ENCODE assay signal across 11 cellular contexts in genomic region chr2:64276417-64277095, GRCh38.
A peak's percentile ranks its signal among the peaks of the same experiment; 100 is the strongest.
DNase-seq lines count a peak whose midpoint lies in the region; ATAC-seq and TF ChIP-seq lines count a peak whose summit lies in the region.
"Had no signal": no experiment of that assay in that cellular context is flagged by ENCODE, and none has a peak within 500 bp of the region (broad histone marks: within the 10 kb centered on the region; RNA-seq: fewer than 3 reads in every experiment).

No MANE protein-coding gene starts in this region.

- H3K9ac ChIP-seq in mammary epithelial cell (ENCODE audit: insufficient read depth, low read length) = peak overlapping the region; percentile 34

- H3K36me3 Mint-ChIP-seq in HFFc6 (ENCODE audit: low read depth) = no peaks in the 10 kb centered on the region

- in situ Hi-C loops in mammary epithelial cell (cut with MboI; ENCODE audit: low sequenced_read_pairs in 2 of 2) = no loop called here

- dilution Hi-C loops in mammary epithelial cell (cut with HindIII; ENCODE audit: low sequenced_read_pairs) = no loop called here

- peaks cover 53% of the 10 kb centered on the region for H3K4me1 ChIP-seq in mammary epithelial cell (ENCODE audit: insufficient read depth, low read length)
- peaks cover 45% of the 10 kb centered on the region for H3K4me1 ChIP-seq in suprapubic skin

- TF ChIP-seq POLR2A in suprapubic skin (IDR thresholded peaks at IDR 0.05) = no peak

- H3K27ac ChIP-seq in mammary epithelial cell (ENCODE audit: insufficient read depth, low read depth, low read length) = peak overlapping the region; percentile 68
- H3K27ac ChIP-seq in suprapubic skin = peak overlapping the region; percentile 25

- TF ChIP-seq EP300 in suprapubic skin (IDR thresholded peaks at IDR 0.05) = no peak

- CTCF ChIA-PET in mammary epithelial cell (lab: Charles Lee; ENCODE audit: low non-redundant PET) = no interaction called here

- TF ChIP-seq CTCF in HFFc6 (IDR thresholded peaks at IDR 0.05) (no peak), mammary epithelial cell (conservative IDR thresholded peaks at IDR 0.05 in 1 of 2, IDR thresholded peaks at IDR 0.05 in 1 of 2; ENCODE audit: extremely low read depth in 1 of 2, insufficient read depth in 1 of 2, low read depth in 1 of 2, low read length in 2 of 2) (no peak), suprapubic skin (IDR thresholded peaks at IDR 0.05) (no peak)

- H3K36me3 ChIP-seq in mammary epithelial cell (ENCODE audit: insufficient read depth, low read length) (no peaks in the 10 kb centered on the region), suprapubic skin (no peaks in the 10 kb centered on the region)

- peaks cover 64% of the 10 kb centered on the region for H3K4me1 Mint-ChIP-seq in HFFc6 (ENCODE audit: low read depth)

- H3K27ac Mint-ChIP-seq in HFFc6 = peak overlapping the region; percentile 75; the same call in 1 of the 2 replicates

- H3K79me2 ChIP-seq in mammary epithelial cell (ENCODE audit: insufficient read depth, low read length) = no peaks in the 10 kb centered on the region

- ATAC-seq in HG03108 (IDR thresholded peaks at IDR 0.05; ENCODE audit: unreplicated experiment) (no peak), HG02642 (IDR thresholded peaks at IDR 0.05; ENCODE audit: poor library complexity, unreplicated experiment) (no peak)
- ATAC-seq: K562 had no signal

- H2AFZ ChIP-seq in mammary epithelial cell (ENCODE audit: low read depth, low read length) = peak overlapping the region; percentile 81

- no peak overlapping the region for H3K4me2 ChIP-seq in mammary epithelial cell (ENCODE audit: insufficient read depth, low read depth, low read length)

- H3K9me3 Mint-ChIP-seq in HFFc6 = no peaks in the 10 kb centered on the region

- BruUV-seq in mammary epithelial cell (replicated peaks; lab: Mats Ljungman, UMichigan) = no TSS peak

- H3K9me3 ChIP-seq in mammary epithelial cell (replicated peaks; ENCODE audit: insufficient read depth, low read length) (no peaks in the 10 kb centered on the region), suprapubic skin (no peaks in the 10 kb centered on the region)

- H4K20me1 ChIP-seq in mammary epithelial cell (ENCODE audit: insufficient read depth, low read length) = no peaks in the 10 kb centered on the region

- peak overlapping the region; percentile 75 for H3K4me3 Mint-ChIP-seq in HFFc6

- DNase-seq in HFFc6 (no peak), mammary epithelial cell (peak; percentile 35), islet precursor cell (peak; percentile 73), suprapubic skin (ENCODE audit: low spot score in 2 of 2) (no peak), COLO829 (ENCODE audit: low spot score) (no peak)
- DNase-seq in stimulated activated CD4-positive, alpha-beta T cell treated with anti-CD3 and anti-CD28 coated beads, Interleukin-4, amount 100 ng/mL, for 1 hour = no peak
- DNase-seq: GF-D8, glutamatergic neuron had no signal

- H3K4me3 ChIP-seq in mammary epithelial cell (replicated peaks in 1 of 3; ENCODE audit: insufficient read depth in 1 of 3, low read depth in 2 of 3, low read length in 3 of 3) (no peak overlapping the region), suprapubic skin (no peak overlapping the region)
- H3K4me3 ChIP-seq: K562 had no signal

- peaks cover 1% of the 10 kb centered on the region for H3K27me3 Mint-ChIP-seq in HFFc6 (ENCODE audit: insufficient read depth)

- H3K27me3 ChIP-seq in mammary epithelial cell (ENCODE audit: insufficient read depth, low read length) (no peaks in the 10 kb centered on the region), suprapubic skin (no peaks in the 10 kb centered on the region)

- intact Hi-C loops in mammary epithelial cell (cut with micrococcal nuclease) = no loop called here

- 46% methylated on average over 3 of the region's 3 CpGs for WGBS in mammary epithelial cell (ENCODE audit: low coverage, missing lambda C conversion rate)
- WGBS in suprapubic skin = 88% methylated on average over 3 of the region's 3 CpGs

Comparison
In these comparisons a context has a peak if more than half of its experiments do, and no peak if none do; other contexts are left out.
1. DNase-seq: peak in mammary epithelial cell (single experiment) and islet precursor cell (single experiment); none in HFFc6 (single experiment), suprapubic skin (0 of 2), COLO829 (single experiment) and stimulated activated CD4-positive, alpha-beta T cell treated with anti-CD3 and anti-CD28 coated beads, Interleukin-4, amount 100 ng/mL, for 1 hour (single experiment).